8 cellular contexts compared by ENCODE assay signal in the genomic region with DNA sequence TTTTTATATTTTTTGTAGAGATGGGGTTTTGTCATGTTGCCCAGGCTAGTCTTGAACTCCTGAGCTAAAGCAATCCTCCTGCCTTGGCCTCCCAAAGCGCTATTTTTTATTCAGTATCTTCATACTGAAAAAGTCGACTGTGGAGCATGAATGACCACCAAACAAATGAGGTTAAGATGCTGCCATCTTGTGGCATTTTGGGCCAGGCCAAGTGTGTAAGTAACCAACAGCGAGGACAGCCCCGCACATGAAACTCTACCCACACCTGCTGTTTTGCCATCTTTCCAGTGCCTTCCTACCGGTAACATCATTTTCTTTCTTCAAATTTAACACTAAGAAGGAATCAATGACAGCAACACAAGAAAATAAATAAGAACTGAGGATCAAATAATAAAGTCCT. TPM values are rescaled to one million over a fixed set of nuclear protein-coding genes. Genes with fewer than 3 reads are reported as not detected.
DNase-seq lines count a peak whose midpoint lies in the region; ATAC-seq lines count a peak whose summit lies in the region.

No MANE protein-coding gene starts in this region.

- H3K4me3 Mint-ChIP-seq in effector memory CD8-positive, alpha-beta T cell, result no peak overlapping the region
- H3K4me3 Mint-ChIP-seq in activated T-helper 1 cell treated with anti-CD3 and anti-CD28 coated beads, Interleukin-12 subunit alpha, Interleukin-12 subunit beta, Interleukin-2, Interleukin-4 antibody, amounts not matched to agents 30 ng/mL and 10 ng/mL and 1 ng/mL, durations not matched to agents 14 hours and 24 hours and 36 hours, result no peak overlapping the region

- no peaks in the 10 kb centered on the region for H3K4me1 Mint-ChIP-seq in effector memory CD8-positive, alpha-beta T cell (ENCODE audit: low read depth in 2 of 2)
- H3K4me1 Mint-ChIP-seq in activated T-helper 1 cell treated with anti-CD3 and anti-CD28 coated beads, Interleukin-12 subunit alpha, Interleukin-12 subunit beta, Interleukin-2, Interleukin-4 antibody, amounts not matched to agents 30 ng/mL and 10 ng/mL and 1 ng/mL, durations not matched to agents 14 hours and 24 hours and 36 hours (ENCODE audit: low read depth), result no peaks in the 10 kb centered on the region

- DNase-seq in DMS53 treated with DMSO at 0.1 percent for 48 hours (lab: John Stamatoyannopoulos, UW; ENCODE audit: unreplicated experiment), result peak; percentile 58
- DNase-seq in HuH-7.5 (ENCODE audit: low spot score), result peak; percentile 10
- DNase-seq in SHP77 treated with DMSO at 0.1 percent for 48 hours (lab: John Stamatoyannopoulos, UW), result peak; percentile 18
- peak; percentile 64 for DNase-seq in iPS-NIHi11 (ENCODE audit: low spot score)
- no peak for DNase-seq in GM19240 (ENCODE audit: insufficient read length, low spot score)
- no peak for DNase-seq in effector memory CD8-positive, alpha-beta T cell
- DNase-seq in activated T-helper 1 cell treated with anti-CD3 and anti-CD28 coated beads, Interleukin-12 subunit alpha, Interleukin-12 subunit beta, Interleukin-2, Interleukin-4 antibody, amounts not matched to agents 30 ng/mL and 10 ng/mL and 1 ng/mL, durations not matched to agents 14 hours and 24 hours and 36 hours (ENCODE audit: low spot score), result no peak
- DNase-seq in HuH-7 (ENCODE audit: low spot score), result no peak

- H3K27me3 Mint-ChIP-seq in effector memory CD8-positive, alpha-beta T cell, result peaks cover 0 to 16% of the 10 kb centered on the region in 2 donors
- no peaks in the 10 kb centered on the region for H3K27me3 Mint-ChIP-seq in activated T-helper 1 cell treated with anti-CD3 and anti-CD28 coated beads, Interleukin-12 subunit alpha, Interleukin-12 subunit beta, Interleukin-2, Interleukin-4 antibody, amounts not matched to agents 30 ng/mL and 10 ng/mL and 1 ng/mL, durations not matched to agents 14 hours and 24 hours and 36 hours (ENCODE audit: insufficient read depth)

- intact Hi-C loops in activated T-helper 1 cell treated with anti-CD3 and anti-CD28 coated beads, Interleukin-12 subunit alpha, Interleukin-12 subunit beta, Interleukin-2, Interleukin-4 antibody, amounts not matched to agents 30 ng/mL and 10 ng/mL and 1 ng/mL, durations not matched to agents 14 hours and 24 hours and 36 hours (cut with micrococcal nuclease), result no loop called here

- ATAC-seq in effector memory CD8-positive, alpha-beta T cell (replicated peaks), result no peak

- H3K9me3 Mint-ChIP-seq in effector memory CD8-positive, alpha-beta T cell, result peaks cover 0 to 3% of the 10 kb centered on the region in 2 donors
- H3K9me3 Mint-ChIP-seq in activated T-helper 1 cell treated with anti-CD3 and anti-CD28 coated beads, Interleukin-12 subunit alpha, Interleukin-12 subunit beta, Interleukin-2, Interleukin-4 antibody, amounts not matched to agents 30 ng/mL and 10 ng/mL and 1 ng/mL, durations not matched to agents 14 hours and 24 hours and 36 hours, result no peaks in the 10 kb centered on the region

- H3K27ac Mint-ChIP-seq in effector memory CD8-positive, alpha-beta T cell, result no peak overlapping the region
- no peak overlapping the region for H3K27ac Mint-ChIP-seq in activated T-helper 1 cell treated with anti-CD3 and anti-CD28 coated beads, Interleukin-12 subunit alpha, Interleukin-12 subunit beta, Interleukin-2, Interleukin-4 antibody, amounts not matched to agents 30 ng/mL and 10 ng/mL and 1 ng/mL, durations not matched to agents 14 hours and 24 hours and 36 hours

- H3K36me3 Mint-ChIP-seq in effector memory CD8-positive, alpha-beta T cell (ENCODE audit: insufficient read depth), result no peaks in the 10 kb centered on the region
- H3K36me3 Mint-ChIP-seq in activated T-helper 1 cell treated with anti-CD3 and anti-CD28 coated beads, Interleukin-12 subunit alpha, Interleukin-12 subunit beta, Interleukin-2, Interleukin-4 antibody, amounts not matched to agents 30 ng/mL and 10 ng/mL and 1 ng/mL, durations not matched to agents 14 hours and 24 hours and 36 hours (ENCODE audit: low read depth), result no peaks in the 10 kb centered on the region

RNA-seq across cellular contexts. Expression of a gene that starts 32.2 kb away (rescaled TPM):
- total RNA-seq in activated T-helper 1 cell treated with anti-CD3 and anti-CD28 coated beads, Interleukin-12 subunit alpha, Interleukin-12 subunit beta, Interleukin-2, Interleukin-4 antibody, amounts not matched to agents 30 ng/mL and 10 ng/mL and 1 ng/mL, durations not matched to agents 14 hours and 24 hours and 36 hours, result 0.18 and 0.59 TPM in 2 replicates

Comparison
In these comparisons a context has a peak if more than half of its experiments do, and no peak if none do; other contexts are left out.
1. DNase-seq: peak in DMS53 treated with DMSO at 0.1 percent for 48 hours (single experiment), HuH-7.5 (single experiment), SHP77 treated with DMSO at 0.1 percent for 48 hours (single experiment) and iPS-NIHi11 (single experiment); none in GM19240 (single experiment), effector memory CD8-positive, alpha-beta T cell (0 of 3), activated T-helper 1 cell treated with anti-CD3 and anti-CD28 coated beads, Interleukin-12 subunit alpha, Interleukin-12 subunit beta, Interleukin-2, Interleukin-4 antibody, amounts not matched to agents 30 ng/mL and 10 ng/mL and 1 ng/mL, durations not matched to agents 14 hours and 24 hours and 36 hours (single experiment) and HuH-7 (single experiment).